In the genomic region with DNA sequence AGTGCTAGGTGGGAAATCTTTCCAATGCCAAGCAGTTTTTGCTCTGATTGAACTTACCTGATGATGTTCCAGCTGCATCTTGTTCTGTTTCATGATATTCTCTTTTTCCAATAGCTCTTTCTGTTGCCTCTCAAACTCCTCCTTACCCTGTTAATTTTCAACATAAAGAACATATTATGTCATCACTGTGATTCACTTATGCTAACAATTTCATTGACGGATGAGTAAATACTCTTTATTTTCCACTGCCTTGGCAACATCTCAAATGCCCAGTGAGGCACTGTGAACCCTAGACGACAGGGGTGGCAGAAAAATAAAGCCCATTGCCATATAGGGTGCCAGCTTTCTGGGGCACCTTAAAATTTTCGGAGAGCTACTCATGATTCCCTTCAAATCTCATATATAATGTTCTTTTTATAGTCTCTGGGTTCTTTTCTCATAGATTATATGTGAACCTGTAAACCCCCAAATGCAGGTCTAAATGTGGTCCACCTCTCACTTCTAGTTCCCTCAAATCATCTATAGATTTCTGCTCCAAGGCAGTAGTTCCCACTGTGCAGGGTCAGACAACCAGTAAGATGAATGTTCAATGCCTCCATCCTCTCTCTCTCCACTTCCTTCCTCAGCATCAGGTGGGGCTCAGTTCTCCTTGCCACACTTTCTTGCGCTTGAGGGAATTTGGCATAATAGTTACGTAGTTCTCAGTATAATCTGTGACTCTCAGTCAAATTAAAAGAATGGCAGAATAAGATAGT, we compare ENCODE assay signal across 12 cellular contexts. TPM values are rescaled to one million over a fixed set of nuclear protein-coding genes. Genes with fewer than 3 reads are reported as not detected.
DNase-seq lines count a peak whose midpoint lies in the region; ATAC-seq, FAIRE-seq and TF ChIP-seq lines count a peak whose summit lies in the region.
"Had no signal": no experiment of that assay in that cellular context is flagged by ENCODE, and none has a peak within 500 bp of the region (broad histone marks: within the 10 kb centered on the region; RNA-seq: fewer than 3 reads in every experiment).

No MANE protein-coding gene starts in this region.

- ATAC-seq in activated CD8-positive, alpha-beta T cell treated with anti-CD3 and anti-CD28 coated beads for 36 hours: no peak

- TF ChIP-seq CTCF in activated CD8-positive, alpha-beta T cell treated with anti-CD3 and anti-CD28 coated beads for 36 hours (IDR thresholded peaks at IDR 0.05): no peak
- TF ChIP-seq CTCF in CD14-positive monocyte (IDR thresholded peaks at IDR 0.05): no peak

- peaks cover 4% of the 10 kb centered on the region for H3K4me1 Mint-ChIP-seq in activated CD8-positive, alpha-beta T cell treated with anti-CD3 and anti-CD28 coated beads for 36 hours (ENCODE audit: low read depth)
- H3K4me1 Mint-ChIP-seq in immature natural killer cell (peaks cover 5 to 24% of the 10 kb centered on the region in 2 donors), CD14-positive monocyte (no peaks in the 10 kb centered on the region)
- H3K4me1 Mint-ChIP-seq: activated naive CD4-positive, alpha-beta T cell treated with anti-CD3 and anti-CD28 coated beads, Interleukin-2, amount 10 ng/mL, durations not matched to agents 7 days and 5 days; mesothelial cell of epicardium had no signal

- POLR2A ChIA-PET in activated CD8-positive, alpha-beta T cell treated with anti-CD3 and anti-CD28 coated beads for 36 hours (lab: Charles Lee): interaction anchor here (0.6 to 1.0 kb wide), 3 partner anchors 11 to 658 kb away, joined by 3 read pairs; no protein-coding TSS in a partner anchor

- no peak overlapping the region for H3K27ac ChIP-seq in small intestine (ENCODE audit: low read depth in 1 of 2, low read length in 1 of 2)
- H3K27ac ChIP-seq: sigmoid colon had no signal

- peaks cover 77% of the 10 kb centered on the region for H3K36me3 Mint-ChIP-seq in activated CD8-positive, alpha-beta T cell treated with anti-CD3 and anti-CD28 coated beads for 36 hours (ENCODE audit: low read depth)
- peaks cover 30 to 88% (median 52%) of the 10 kb centered on the region in 3 donors for H3K36me3 Mint-ChIP-seq in immature natural killer cell
- H3K36me3 Mint-ChIP-seq in CD14-positive monocyte: peaks cover 89 to 97% of the 10 kb centered on the region in 2 donors

- H3K9me3 Mint-ChIP-seq in activated CD8-positive, alpha-beta T cell treated with anti-CD3 and anti-CD28 coated beads for 36 hours: peaks cover 6% of the 10 kb centered on the region
- H3K9me3 Mint-ChIP-seq in immature natural killer cell: no peaks in the 10 kb centered on the region
- H3K9me3 Mint-ChIP-seq in CD14-positive monocyte: peaks cover 0 to 8% (median 3%) of the 10 kb centered on the region in 7 donors
- H3K9me3 Mint-ChIP-seq: activated naive CD4-positive, alpha-beta T cell treated with anti-CD3 and anti-CD28 coated beads, Interleukin-2, amount 10 ng/mL, durations not matched to agents 7 days and 5 days had no signal

- H3K4me3 Mint-ChIP-seq in activated CD8-positive, alpha-beta T cell treated with anti-CD3 and anti-CD28 coated beads for 36 hours: no peak overlapping the region
- H3K4me3 Mint-ChIP-seq in immature natural killer cell: no peak overlapping the region
- H3K4me3 Mint-ChIP-seq in CD14-positive monocyte: peak overlapping the region in 1 of 2 donors; percentile 1
- H3K4me3 Mint-ChIP-seq: activated naive CD4-positive, alpha-beta T cell treated with anti-CD3 and anti-CD28 coated beads, Interleukin-2, amount 10 ng/mL, durations not matched to agents 7 days and 5 days; mesothelial cell of epicardium had no signal

- no peaks in the 10 kb centered on the region for H3K27me3 Mint-ChIP-seq in activated CD8-positive, alpha-beta T cell treated with anti-CD3 and anti-CD28 coated beads for 36 hours
- H3K27me3 Mint-ChIP-seq in immature natural killer cell (ENCODE audit: low read depth in 3 of 3): peaks cover 2 to 4% (median 2%) of the 10 kb centered on the region in 3 donors
- H3K27me3 Mint-ChIP-seq in CD14-positive monocyte (ENCODE audit: low read depth in 3 of 3): peaks cover 0 to 2% (median 2%) of the 10 kb centered on the region in 3 donors
- H3K27me3 Mint-ChIP-seq: activated naive CD4-positive, alpha-beta T cell treated with anti-CD3 and anti-CD28 coated beads, Interleukin-2, amount 10 ng/mL, durations not matched to agents 7 days and 5 days had no signal

- H3K36me3 ChIP-seq in small intestine (ENCODE audit: control insufficient read depth in 2 of 2, insufficient read depth in 2 of 2, low read length in 2 of 2): peaks cover 20 to 52% of the 10 kb centered on the region in 2 donors

- H3K9me3 ChIP-seq in small intestine (ENCODE audit: control insufficient read depth, low read depth): no peaks in the 10 kb centered on the region
- H3K9me3 ChIP-seq: sigmoid colon had no signal

- WGBS in small intestine, 3 donors: 69 to 88% (median 78%) methylated on average over 5 of the region's 5 CpGs

- intact Hi-C loops in activated CD8-positive, alpha-beta T cell treated with anti-CD3 and anti-CD28 coated beads for 36 hours (cut with micrococcal nuclease): no loop called here
- intact Hi-C loops in CD14-positive monocyte (cut with micrococcal nuclease): no loop called here

- H3K27ac Mint-ChIP-seq in activated CD8-positive, alpha-beta T cell treated with anti-CD3 and anti-CD28 coated beads for 36 hours: peak overlapping the region; percentile 8
- H3K27ac Mint-ChIP-seq in immature natural killer cell (peak overlapping the region; percentile 34 to 84 (median 67)), CD14-positive monocyte (peak overlapping the region in 1 of 7 donors; percentile 61)
- H3K27ac Mint-ChIP-seq: activated naive CD4-positive, alpha-beta T cell treated with anti-CD3 and anti-CD28 coated beads, Interleukin-2, amount 10 ng/mL, durations not matched to agents 7 days and 5 days; mesothelial cell of epicardium had no signal

- DNase-seq in ELR (ENCODE audit: low read depth) (peak; percentile 63), immature natural killer cell (no peak), small intestine (peak; percentile 30), CD14-positive monocyte (ENCODE audit: low spot score) (no peak)
- DNase-seq in activated CD8-positive, alpha-beta T cell treated with anti-CD3 and anti-CD28 coated beads for 36 hours: no peak
- DNase-seq in activated naive CD4-positive, alpha-beta T cell treated with anti-CD3 and anti-CD28 coated beads, Interleukin-2, amount 50 U/mL, for 16 hours: no peak
- DNase-seq in activated CD4-positive, alpha-beta T cell treated with anti-CD3 and anti-CD28 coated beads for 4 hours: no peak
- DNase-seq: activated CD4-positive, alpha-beta T cell treated with anti-CD3 and anti-CD28 coated beads, Interleukin-2, amount 50 U/mL, for 1 hour; activated naive CD4-positive, alpha-beta T cell treated with anti-CD3 and anti-CD28 coated beads, Interleukin-2, amount 10 ng/mL, durations not matched to agents 7 days and 5 days; NCI-H526 treated with DMSO at 0.1 percent for 48 hours; sigmoid colon had no signal

- FAIRE-seq in small intestine (lab: Jason Lieb, UNC): no peak

- CTCF ChIA-PET in activated CD8-positive, alpha-beta T cell treated with anti-CD3 and anti-CD28 coated beads for 36 hours (lab: Charles Lee): interaction anchor here (0.9 to 2.0 kb wide), 4 partner anchors 10 to 308 kb away, joined by 5 to 10 read pairs (median 6); no protein-coding TSS in a partner anchor

- H3K27me3 ChIP-seq in small intestine (ENCODE audit: control insufficient read depth in 2 of 2, insufficient read depth in 2 of 2, low read length in 2 of 2): no peaks in the 10 kb centered on the region
- H3K27me3 ChIP-seq: sigmoid colon had no signal

- no peak overlapping the region for H3K4me3 ChIP-seq in small intestine (ENCODE audit: low read depth in 1 of 2, low read length in 2 of 2)
- H3K4me3 ChIP-seq: sigmoid colon had no signal

- H3K4me1 ChIP-seq in small intestine (ENCODE audit: control insufficient read depth in 2 of 2, insufficient read depth in 1 of 2, low read depth in 1 of 2, low read length in 1 of 2): no peaks in the 10 kb centered on the region
- H3K4me1 ChIP-seq: sigmoid colon had no signal

RNA-seq across cellular contexts. Expression of a gene that starts 44.1 kb away (rescaled TPM):
- 10 to 100 TPM; 26.6 to 29.7 TPM for total RNA-seq in activated CD8-positive, alpha-beta T cell treated with anti-CD3 and anti-CD28 coated beads for 36 hours
- polyA plus RNA-seq in immature natural killer cell (10 to 100 TPM; 26.2 to 73.6 (median 27.6) TPM), small intestine (10 to 100 TPM; 13.6 to 15.1 (median 14.9) TPM), CD14-positive monocyte (10 to 100 TPM; 18.2 to 33.0 TPM)

Comparison
In these comparisons a context has a peak if more than half of its experiments do, and no peak if none do; other contexts are left out.
1. DNase-seq: peak in ELR (single experiment) and small intestine (single experiment); none in activated CD8-positive, alpha-beta T cell treated with anti-CD3 and anti-CD28 coated beads for 36 hours (single experiment), immature natural killer cell (0 of 3), activated naive CD4-positive, alpha-beta T cell treated with anti-CD3 and anti-CD28 coated beads, Interleukin-2, amount 50 U/mL, for 16 hours (single experiment), CD14-positive monocyte (single experiment) and activated CD4-positive, alpha-beta T cell treated with anti-CD3 and anti-CD28 coated beads for 4 hours (0 of 2).